ENCODE assay signal across 2 cellular contexts in the genomic region with DNA sequence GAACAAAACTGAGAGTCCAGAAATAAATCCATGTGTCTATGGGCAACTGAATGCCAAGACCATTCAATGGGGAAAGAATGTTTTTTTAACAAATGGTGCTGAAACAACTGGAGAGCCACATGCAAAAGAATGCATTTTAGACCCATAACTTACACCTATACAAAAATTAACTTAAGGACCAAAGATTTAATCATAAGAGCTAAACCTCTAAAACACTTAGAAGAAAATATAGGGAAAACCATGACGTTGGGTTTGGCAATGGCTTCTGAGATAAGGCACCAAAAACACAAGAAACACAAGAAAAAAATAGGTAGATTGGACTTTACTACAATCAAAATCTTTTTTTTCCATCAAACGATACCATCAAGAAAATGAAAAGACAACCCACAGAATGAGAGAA.
A peak's percentile ranks its signal among the peaks of the same experiment; 100 is the strongest.
TF ChIP-seq lines count a peak whose summit lies in the region.

No MANE protein-coding gene starts in this region.

TF ChIP-seq in IMR-90, 13 proteins besides CTCF, POLR2A, EP300 and RAD21:
- TF ChIP-seq, protein P1, sequence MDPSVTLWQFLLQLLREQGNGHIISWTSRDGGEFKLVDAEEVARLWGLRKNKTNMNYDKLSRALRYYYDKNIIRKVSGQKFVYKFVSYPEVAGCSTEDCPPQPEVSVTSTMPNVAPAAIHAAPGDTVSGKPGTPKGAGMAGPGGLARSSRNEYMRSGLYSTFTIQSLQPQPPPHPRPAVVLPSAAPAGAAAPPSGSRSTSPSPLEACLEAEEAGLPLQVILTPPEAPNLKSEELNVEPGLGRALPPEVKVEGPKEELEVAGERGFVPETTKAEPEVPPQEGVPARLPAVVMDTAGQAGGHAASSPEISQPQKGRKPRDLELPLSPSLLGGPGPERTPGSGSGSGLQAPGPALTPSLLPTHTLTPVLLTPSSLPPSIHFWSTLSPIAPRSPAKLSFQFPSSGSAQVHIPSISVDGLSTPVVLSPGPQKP (IDR thresholded peaks at IDR 0.05; ENCODE audit: borderline replicate concordance, low read depth, low read length), result no peak
- TF ChIP-seq SMC3 (IDR thresholded peaks at IDR 0.05; ENCODE audit: low read depth, low read length), result no peak
- TF ChIP-seq CEBPB (IDR thresholded peaks at IDR 0.05; ENCODE audit: low read depth, low read length), result no peak
- no peak for TF ChIP-seq NFE2L2 (IDR thresholded peaks at IDR 0.05; ENCODE audit: low read depth, low read length)
- TF ChIP-seq, protein P2, sequence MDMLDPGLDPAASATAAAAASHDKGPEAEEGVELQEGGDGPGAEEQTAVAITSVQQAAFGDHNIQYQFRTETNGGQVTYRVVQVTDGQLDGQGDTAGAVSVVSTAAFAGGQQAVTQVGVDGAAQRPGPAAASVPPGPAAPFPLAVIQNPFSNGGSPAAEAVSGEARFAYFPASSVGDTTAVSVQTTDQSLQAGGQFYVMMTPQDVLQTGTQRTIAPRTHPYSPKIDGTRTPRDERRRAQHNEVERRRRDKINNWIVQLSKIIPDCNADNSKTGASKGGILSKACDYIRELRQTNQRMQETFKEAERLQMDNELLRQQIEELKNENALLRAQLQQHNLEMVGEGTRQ (IDR thresholded peaks at IDR 0.05; ENCODE audit: low read depth, low read length), result no peak
- TF ChIP-seq CHD1 (IDR thresholded peaks at IDR 0.05; ENCODE audit: low read depth, low read length), result no peak
- TF ChIP-seq MAZ (IDR thresholded peaks at IDR 0.05; ENCODE audit: borderline replicate concordance, low read depth, low read length), result no peak
- no peak for TF ChIP-seq BHLHE40 (IDR thresholded peaks at IDR 0.05; ENCODE audit: low read depth, low read length)
- no peak for TF ChIP-seq RFX5 (IDR thresholded peaks at IDR 0.05; ENCODE audit: low read depth, low read length)
- TF ChIP-seq FOS (IDR thresholded peaks at IDR 0.05; ENCODE audit: low read depth, low read length), result no peak
- TF ChIP-seq MAFK (IDR thresholded peaks at IDR 0.05; ENCODE audit: low read depth, low read length), result no peak
- TF ChIP-seq MXI1 (IDR thresholded peaks at IDR 0.05; ENCODE audit: borderline replicate concordance, low read depth, low read length), result no peak
- TF ChIP-seq RCOR1 (IDR thresholded peaks at IDR 0.05; ENCODE audit: insufficient replicate concordance, low read length), result no peak

TF ChIP-seq in K562, 482 proteins besides CTCF, POLR2A, EP300 and RAD21:
- TF ChIP-seq ZC3H11A (IDR thresholded peaks at IDR 0.05; ENCODE audit: low read depth, low read length) (no peak), NUFIP1 (IDR thresholded peaks at IDR 0.05; ENCODE audit: partially characterized antibody) (no peak), XRCC4 (IDR thresholded peaks at IDR 0.05; ENCODE audit: extremely low read depth, insufficient read depth, insufficient read length) (no peak), ZNF583 (CRISPR knock-in tag; IDR thresholded peaks at IDR 0.05) (peak; percentile 92)
